Comparison of ENCODE assay signal across 7 cellular contexts in genomic region chrX:231637-232277, GRCh38. TPM values are rescaled to one million over a fixed set of nuclear protein-coding genes. Genes with fewer than 3 reads are reported as not detected.
DNase-seq lines count a peak whose midpoint lies in the region; ATAC-seq and TF ChIP-seq lines count a peak whose summit lies in the region.
"Not testable (repeated sequence)": the region's sequence is repeated elsewhere in the genome, so short reads cannot be mapped to it uniquely, and the experiment has no call there.

No MANE protein-coding gene starts in this region.

- DNase-seq in foreskin keratinocyte: not testable (repeated sequence)
- DNase-seq in naive thymus-derived CD8-positive, alpha-beta T cell: peak in 1 of 10 donors; percentile 47

- not testable (repeated sequence) for H3K27me3 Mint-ChIP-seq in naive thymus-derived CD8-positive, alpha-beta T cell

- H3K9me3 Mint-ChIP-seq in naive thymus-derived CD8-positive, alpha-beta T cell: not testable (repeated sequence)

- ATAC-seq in GM18868 (IDR thresholded peaks at IDR 0.05; ENCODE audit: unreplicated experiment) (peak; percentile 97), GM21423 (IDR thresholded peaks at IDR 0.05; ENCODE audit: unreplicated experiment) (peak; percentile 91), HG02870 (IDR thresholded peaks at IDR 0.05; ENCODE audit: unreplicated experiment) (peak; percentile 98), HG03378 (IDR thresholded peaks at IDR 0.05; ENCODE audit: unreplicated experiment) (peak; percentile 99), foreskin keratinocyte (peak; percentile 82)
- ATAC-seq in activated CD4-positive, CD25-positive, alpha-beta regulatory T cell treated with anti-CD3 and anti-CD28 coated beads, Interleukin-2, amount 50 U/mL, for 24 hours: peak; percentile 94 to 96
- peak; percentile 94 to 95 for ATAC-seq in naive thymus-derived CD8-positive, alpha-beta T cell

- not testable (repeated sequence) for H3K27ac ChIP-seq in foreskin keratinocyte

- TF ChIP-seq CTCF in foreskin keratinocyte (conservative IDR thresholded peaks at IDR 0.05): not testable (repeated sequence)

- not testable (repeated sequence) for H3K4me1 ChIP-seq in foreskin keratinocyte

- H3K27me3 ChIP-seq in foreskin keratinocyte: not testable (repeated sequence)

- not testable (repeated sequence) for H3K36me3 Mint-ChIP-seq in naive thymus-derived CD8-positive, alpha-beta T cell

- POLR2A ChIA-PET in naive thymus-derived CD8-positive, alpha-beta T cell (lab: Charles Lee): not testable (repeated sequence)

- not testable (repeated sequence) for H3K27ac Mint-ChIP-seq in naive thymus-derived CD8-positive, alpha-beta T cell

- H3K4me3 Mint-ChIP-seq in naive thymus-derived CD8-positive, alpha-beta T cell: not testable (repeated sequence)

- not testable (repeated sequence) for H3K4me1 Mint-ChIP-seq in naive thymus-derived CD8-positive, alpha-beta T cell

RNA-seq across cellular contexts. Expression of gene PLCXD1, which starts 49.4 kb away (rescaled TPM):
- total RNA-seq in foreskin keratinocyte: 15.1 and 20.5 TPM in 2 replicates
- 10.6 and 15.1 TPM in 2 replicates for polyA plus RNA-seq in foreskin keratinocyte
- total RNA-seq in naive thymus-derived CD8-positive, alpha-beta T cell: 10 to 100 TPM; 18.7 to 19.2 TPM
- 1 to 10 TPM; 2.7 to 9.2 (median 4.2) TPM for polyA plus RNA-seq in naive thymus-derived CD8-positive, alpha-beta T cell
